In the genomic region with DNA sequence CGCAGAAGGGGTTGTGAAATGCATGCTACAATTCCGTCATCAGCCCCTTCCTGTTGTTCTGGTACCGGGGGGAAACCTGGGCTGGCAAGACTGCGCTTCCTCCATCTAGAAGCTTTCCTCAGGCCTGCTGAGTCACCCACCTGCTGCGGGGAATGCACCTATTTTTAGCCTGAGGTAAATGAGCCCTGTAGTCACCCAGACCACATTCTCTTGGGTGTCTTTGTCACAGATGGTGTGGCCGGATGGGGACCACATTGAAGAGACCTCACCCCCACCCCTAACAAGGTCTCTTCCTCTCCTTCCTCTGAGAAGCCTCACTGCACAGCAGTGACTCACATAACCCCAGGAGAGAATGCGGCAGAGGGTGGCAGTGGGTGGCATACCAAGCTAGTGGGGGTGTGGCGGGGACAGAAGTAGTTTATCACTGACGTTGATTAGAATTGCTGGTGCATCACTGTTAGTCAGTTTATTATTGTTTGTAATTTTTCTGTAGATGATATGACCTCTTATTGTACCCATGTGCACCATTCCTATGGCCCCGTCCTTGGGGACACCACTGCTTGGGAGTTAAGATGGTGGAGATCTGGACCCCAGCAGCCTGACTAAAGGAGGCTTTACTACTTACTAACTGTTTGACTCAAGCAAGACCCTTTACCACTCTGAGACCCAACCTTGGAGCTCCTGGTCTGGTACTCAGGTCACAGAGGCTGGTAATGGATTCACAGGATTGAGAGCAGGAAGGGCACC, we compare ENCODE assay signal across 8 cellular contexts.
A peak's percentile ranks its signal among the peaks of the same experiment; 100 is the strongest.
DNase-seq lines count a peak whose midpoint lies in the region; ATAC-seq, FAIRE-seq and TF ChIP-seq lines count a peak whose summit lies in the region.

No MANE protein-coding gene starts in this region.

- no peaks in the 10 kb centered on the region for H3K9me3 ChIP-seq in right cardiac atrium (ENCODE audit: control insufficient read depth, low read length)

- intact Hi-C loops in right cardiac atrium (cut with DNase I), result no loop called here

- FAIRE-seq in GM12892 (lab: Jason Lieb, UNC), result peak; percentile 95
- FAIRE-seq in HTR-8/SVneo (lab: Jason Lieb, UNC), result no peak

- H3K27me3 ChIP-seq in right cardiac atrium (ENCODE audit: control insufficient read depth, insufficient read depth), result no peaks in the 10 kb centered on the region

- peak; percentile 75 for DNase-seq in GM12892 (ENCODE audit: insufficient read length)
- DNase-seq in NAMALWA (ENCODE audit: low spot score), result peak; percentile 85
- DNase-seq in activated T-cell treated with anti-CD3 and anti-CD28 coated beads for 24 hours (ENCODE audit: low read depth), result peak; percentile 82
- no peak for DNase-seq in right cardiac atrium
- DNase-seq in stimulated activated CD8-positive, alpha-beta memory T cell treated with anti-CD3 and anti-CD28 coated beads, Interleukin-2, amount 100 ng/mL, for 48 hours (ENCODE audit: low read depth in 2 of 2), result peak; percentile 73 to 81
- DNase-seq in HTR-8/SVneo (ENCODE audit: insufficient read length, low spot score), result no peak
- DNase-seq in retina, result no peak

- ATAC-seq in HG02571 (IDR thresholded peaks at IDR 0.05; ENCODE audit: unreplicated experiment) (peak; percentile 73), right cardiac atrium (no peak)

- H3K27ac ChIP-seq in right cardiac atrium (ENCODE audit: low read length), result peak overlapping the region; percentile 25

- TF ChIP-seq POLR2A in GM12892 (IDR thresholded peaks at IDR 0.05; ENCODE audit: low read depth, low read length), result peak; percentile 44; the same call in 1 of the 2 replicates

- no peak overlapping the region for H3K4me3 ChIP-seq in right cardiac atrium (ENCODE audit: low read length)

- WGBS in right cardiac atrium, result 73% methylated on average over 10 of the region's 10 CpGs

- H3K4me1 ChIP-seq in right cardiac atrium (ENCODE audit: control insufficient read depth, insufficient read depth, low read length), result peaks cover 4% of the 10 kb centered on the region

Comparison
In these comparisons a context has a peak if more than half of its experiments do, and no peak if none do; other contexts are left out.
1. DNase-seq: peak in GM12892 (single experiment), NAMALWA (single experiment), activated T-cell treated with anti-CD3 and anti-CD28 coated beads for 24 hours (single experiment) and stimulated activated CD8-positive, alpha-beta memory T cell treated with anti-CD3 and anti-CD28 coated beads, Interleukin-2, amount 100 ng/mL, for 48 hours (2 of 2); none in right cardiac atrium (0 of 3), HTR-8/SVneo (single experiment) and retina (single experiment).